Comparison of ENCODE assay signal across 15 cellular contexts in genomic region chr2:227125506-227125905, GRCh38. TPM values are rescaled to one million over a fixed set of nuclear protein-coding genes. Genes with fewer than 3 reads are reported as not detected.
DNase-seq lines count a peak whose midpoint lies in the region; ATAC-seq and TF ChIP-seq lines count a peak whose summit lies in the region.
"Had no signal": no experiment of that assay in that cellular context is flagged by ENCODE, and none has a peak within 500 bp of the region (broad histone marks: within the 10 kb centered on the region; RNA-seq: fewer than 3 reads in every experiment).

No MANE protein-coding gene starts in this region.

- no peaks in the 10 kb centered on the region for H3K27me3 Mint-ChIP-seq in Caco-2 (ENCODE audit: insufficient read depth, unreplicated experiment)

- no peak overlapping the region for H3K4me3 Mint-ChIP-seq in Caco-2 (ENCODE audit: unreplicated experiment)
- H3K4me3 Mint-ChIP-seq: CD8-positive, alpha-beta T cell; natural killer cell had no signal

- peak overlapping the region; percentile 62 for H3K27ac Mint-ChIP-seq in Caco-2 (ENCODE audit: unreplicated experiment)
- H3K27ac Mint-ChIP-seq: CD8-positive, alpha-beta T cell; natural killer cell had no signal

- H3K4me3 ChIP-seq in Caco-2 (ENCODE audit: low read depth, low read length) (no peak overlapping the region), WERI-Rb-1 (ENCODE audit: low read depth, low read length) (no peak overlapping the region)
- H3K4me3 ChIP-seq: heart left ventricle, MG63, sigmoid colon had no signal

- no peaks in the 10 kb centered on the region for H3K9me3 Mint-ChIP-seq in Caco-2 (ENCODE audit: unreplicated experiment)
- H3K9me3 Mint-ChIP-seq: CD8-positive, alpha-beta T cell; natural killer cell had no signal

- H3K9me3 ChIP-seq in Caco-2, result no peaks in the 10 kb centered on the region
- H3K9me3 ChIP-seq in WERI-Rb-1 (ENCODE audit: severe bottlenecking), result no peaks in the 10 kb centered on the region
- H3K9me3 ChIP-seq: heart left ventricle, MG63, sigmoid colon had no signal

- no peak overlapping the region for H3K27ac ChIP-seq in WERI-Rb-1
- H3K27ac ChIP-seq: heart left ventricle, RWPE1, sigmoid colon, VCaP had no signal

- POLR2A ChIA-PET in Caco-2 (lab: Charles Lee), result no interaction called here
- POLR2A ChIA-PET in HEK293T (lab: Yijun Ruan, JAX), result no interaction called here

- H3K36me3 ChIP-seq in Caco-2 (ENCODE audit: control insufficient read depth, insufficient read depth, low read length) (no peaks in the 10 kb centered on the region), WERI-Rb-1 (no peaks in the 10 kb centered on the region)
- H3K36me3 ChIP-seq: MG63, sigmoid colon had no signal

- CTCF ChIA-PET in Caco-2 (lab: Charles Lee) (no interaction called here), HEK293T (lab: Yijun Ruan, JAX) (interaction anchor here (0.6 kb wide), 1 partner anchor 425 kb away, joined by 7 read pairs; no protein-coding TSS in a partner anchor)

- H3K4me1 ChIP-seq in Caco-2, result peaks cover 15% of the 10 kb centered on the region
- H3K4me1 ChIP-seq: sigmoid colon had no signal

- intact Hi-C loops in Caco-2 (cut with micrococcal nuclease; ENCODE audit: unreplicated experiment), result loop anchor here (5.0 kb wide), 3 partner anchors 187 to 577 kb away; no protein-coding TSS in a partner anchor

- BruUV-seq in Caco-2 (replicated peaks; lab: Mats Ljungman, UMichigan), result no TSS peak

- TF ChIP-seq CTCF in Caco-2 (IDR thresholded peaks at IDR 0.05; ENCODE audit: insufficient read depth in 1 of 2, low read depth in 1 of 2, low read length in 1 of 2, severe bottlenecking in 1 of 2, unreplicated experiment in 1 of 2) (peak in 1 of 2 experiments; percentile 8), WERI-Rb-1 (IDR thresholded peaks at IDR 0.05; ENCODE audit: low read depth, low read length) (peak; percentile 50)

- peaks cover 8% of the 10 kb centered on the region for H3K36me3 Mint-ChIP-seq in Caco-2 (ENCODE audit: insufficient read depth, unreplicated experiment)
- H3K36me3 Mint-ChIP-seq: CD8-positive, alpha-beta T cell; natural killer cell had no signal

- H3K4me1 Mint-ChIP-seq in Caco-2 (ENCODE audit: low read depth, unreplicated experiment), result peaks cover 29% of the 10 kb centered on the region
- H3K4me1 Mint-ChIP-seq: natural killer cell had no signal

- ATAC-seq in GM18520 (IDR thresholded peaks at IDR 0.05; ENCODE audit: unreplicated experiment) (no peak), HG02884 (IDR thresholded peaks at IDR 0.05; ENCODE audit: unreplicated experiment) (no peak)
- ATAC-seq: CD8-positive, alpha-beta T cell; heart left ventricle; natural killer cell had no signal

- H3K27me3 ChIP-seq in Caco-2 (replicated peaks; ENCODE audit: control insufficient read depth, insufficient read depth, low read length) (no peaks in the 10 kb centered on the region), WERI-Rb-1 (ENCODE audit: insufficient read depth, low read depth, severe bottlenecking) (no peaks in the 10 kb centered on the region)
- H3K27me3 ChIP-seq: MG63, sigmoid colon had no signal

- DNase-seq in Caco-2 (peak; percentile 25 to 41), HEK293T (ENCODE audit: extremely low spot score) (peak; percentile 29), WERI-Rb-1 (peak; percentile 39), iPS DF 19.7 (ENCODE audit: low read depth, low spot score) (peak; percentile 5), NCI-H2107 treated with DMSO at 0.1 percent for 48 hours (lab: John Stamatoyannopoulos, UW; ENCODE audit: unreplicated experiment) (no peak), COLO668 (lab: John Stamatoyannopoulos, UW; ENCODE audit: unreplicated experiment) (no peak)
- DNase-seq: CD8-positive, alpha-beta T cell; heart left ventricle; MG63; natural killer cell; sigmoid colon had no signal

TF ChIP-seq in HEK293T, 16 proteins besides CTCF, POLR2A, EP300 and RAD21:
- TF ChIP-seq SUZ12 (IDR thresholded peaks at IDR 0.05), result no peak
- no peak for TF ChIP-seq ZNF384 (IDR thresholded peaks at IDR 0.05)
- no peak for TF ChIP-seq ARNT (IDR thresholded peaks at IDR 0.05)
- TF ChIP-seq BHLHE40 (IDR thresholded peaks at IDR 0.05; ENCODE audit: borderline replicate concordance), result no peak
- TF ChIP-seq FOXK2 (IDR thresholded peaks at IDR 0.05), result no peak
- TF ChIP-seq L3MBTL2 (conservative IDR thresholded peaks at IDR 0.05), result no peak
- TF ChIP-seq CTBP1 (IDR thresholded peaks at IDR 0.05; ENCODE audit: borderline replicate concordance), result no peak
- no peak for TF ChIP-seq TARDBP (IDR thresholded peaks at IDR 0.05)
- no peak for TF ChIP-seq PKNOX1 (IDR thresholded peaks at IDR 0.05)
- TF ChIP-seq FOXA1 (IDR thresholded peaks at IDR 0.05), result no peak
- no peak for TF ChIP-seq SP1 (IDR thresholded peaks at IDR 0.05)
- no peak for TF ChIP-seq LEF1 (IDR thresholded peaks at IDR 0.05; ENCODE audit: borderline replicate concordance)
- no peak for TF ChIP-seq NFRKB (IDR thresholded peaks at IDR 0.05)
- no peak for TF ChIP-seq HDGF (IDR thresholded peaks at IDR 0.05; ENCODE audit: borderline replicate concordance)
- TF ChIP-seq ELF4 (IDR thresholded peaks at IDR 0.05), result no peak
TF ChIP-seq in HEK293T: peak in this region for 0.

RNA-seq across cellular contexts. Expression of gene COL4A4, which starts 38.5 kb away (rescaled TPM):
- 8.7 and 9.5 TPM in 2 replicates for total RNA-seq in Caco-2 (2022)
- total RNA-seq: CD8-positive, alpha-beta T cell had no signal

RNA-seq across cellular contexts. Expression of gene COL4A3, which starts 38.9 kb away (rescaled TPM):
- 4.2 and 4.7 TPM in 2 replicates for total RNA-seq in Caco-2 (2022)

Comparison
In these comparisons a context has a peak if more than half of its experiments do, and no peak if none do; other contexts are left out.
1. DNase-seq: peak in Caco-2 (2 of 2), HEK293T (single experiment), WERI-Rb-1 (single experiment) and iPS DF 19.7 (single experiment); none in NCI-H2107 treated with DMSO at 0.1 percent for 48 hours (single experiment) and COLO668 (single experiment).